ENCODE assay signal across 9 cellular contexts in the genomic region with DNA sequence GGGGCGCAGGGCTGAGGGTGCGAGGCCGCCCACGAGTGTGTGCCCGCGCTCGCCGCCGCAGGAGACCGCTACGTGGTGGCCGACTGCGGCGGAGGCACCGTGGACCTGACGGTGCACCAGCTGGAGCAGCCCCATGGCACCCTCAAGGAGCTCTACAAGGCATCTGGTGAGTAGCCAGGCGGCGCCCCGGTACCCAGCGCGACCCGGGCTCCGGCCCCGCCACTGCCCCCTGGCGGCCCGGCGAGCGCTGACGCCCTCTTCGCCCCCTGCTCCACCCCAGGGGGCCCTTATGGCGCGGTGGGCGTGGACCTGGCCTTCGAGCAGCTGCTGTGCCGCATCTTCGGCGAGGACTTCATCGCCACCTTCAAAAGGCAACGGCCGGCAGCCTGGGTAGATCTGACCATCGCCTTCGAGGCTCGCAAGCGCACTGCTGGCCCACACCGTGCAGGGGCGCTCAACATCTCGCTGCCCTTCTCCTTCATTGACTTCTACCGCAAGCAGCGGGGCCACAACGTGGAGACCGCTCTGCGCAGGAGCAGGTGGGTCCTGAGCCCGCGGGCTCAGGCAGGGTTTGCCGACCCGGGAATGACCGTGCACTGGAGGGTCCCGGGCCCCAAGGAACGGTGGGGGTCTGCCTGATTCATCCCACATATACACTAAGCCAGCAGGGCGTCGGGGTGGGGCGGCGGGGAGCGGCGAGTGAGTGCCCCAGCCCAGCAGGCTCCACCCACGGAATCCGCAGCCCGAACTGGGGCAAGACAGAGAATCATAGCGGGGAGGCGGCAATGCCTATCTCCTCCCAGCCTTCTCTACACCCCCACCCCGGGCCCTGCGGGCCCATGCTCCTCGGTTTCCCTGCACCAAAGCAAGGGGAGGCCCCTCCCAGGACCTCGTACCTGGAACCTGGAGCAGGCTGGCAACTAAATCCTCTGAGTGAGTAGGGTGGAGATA. TPM values are rescaled to one million over a fixed set of nuclear protein-coding genes. Genes with fewer than 3 reads are reported as not detected.
DNase-seq lines count a peak whose midpoint lies in the region; ATAC-seq and TF ChIP-seq lines count a peak whose summit lies in the region.
"Had no signal": no experiment of that assay in that cellular context is flagged by ENCODE, and none has a peak within 500 bp of the region (broad histone marks: within the 10 kb centered on the region; RNA-seq: fewer than 3 reads in every experiment).

No MANE protein-coding gene starts in this region.

- H3K27ac ChIP-seq in mammary epithelial cell (ENCODE audit: insufficient read depth, low read depth, low read length) (no peak overlapping the region), right lobe of liver (no peak overlapping the region)

- in situ Hi-C loops in mammary epithelial cell (cut with MboI; ENCODE audit: low sequenced_read_pairs in 2 of 2): no loop called here

- no peaks in the 10 kb centered on the region for H3K9me3 ChIP-seq in mammary epithelial cell (replicated peaks; ENCODE audit: insufficient read depth, low read length)
- H3K9me3 ChIP-seq in right lobe of liver: no peaks in the 10 kb centered on the region

- no peak for TF ChIP-seq POLR2A in right lobe of liver (IDR thresholded peaks at IDR 0.05)

- H3K27me3 ChIP-seq in mammary epithelial cell (ENCODE audit: insufficient read depth, low read length) (no peaks in the 10 kb centered on the region), right lobe of liver (peaks cover 0 to 6% of the 10 kb centered on the region in 2 donors)

- BruUV-seq in mammary epithelial cell (replicated peaks; lab: Mats Ljungman, UMichigan): no TSS peak

- no peaks in the 10 kb centered on the region for H3K9me3 Mint-ChIP-seq in type B pancreatic cell
- H3K9me3 Mint-ChIP-seq: CD8-positive, alpha-beta T cell had no signal

- H4K20me1 ChIP-seq in mammary epithelial cell (ENCODE audit: insufficient read depth, low read length): peaks cover 4% of the 10 kb centered on the region

- peak; percentile 11 to 38 for DNase-seq in SHP77 (lab: John Stamatoyannopoulos, UW)
- no peak for DNase-seq in SHP77 treated with DMSO at 0.1 percent for 48 hours (lab: John Stamatoyannopoulos, UW)
- peak; percentile 92 for DNase-seq in NCI-H748 (lab: John Stamatoyannopoulos, UW; ENCODE audit: unreplicated experiment)
- peak; percentile 23 for DNase-seq in mammary epithelial cell
- DNase-seq in right lobe of liver: peak in 1 of 3 donors; percentile 42
- DNase-seq in type B pancreatic cell (ENCODE audit: extremely low spot score, unreplicated experiment): no peak
- DNase-seq in RKO (ENCODE audit: low spot score): no peak
- no peak for DNase-seq in NCI-H128 (lab: John Stamatoyannopoulos, UW; ENCODE audit: unreplicated experiment)

- H3K4me3 Mint-ChIP-seq in type B pancreatic cell: peak overlapping the region; percentile 61
- H3K4me3 Mint-ChIP-seq: CD8-positive, alpha-beta T cell had no signal

- TF ChIP-seq CTCF in mammary epithelial cell (conservative IDR thresholded peaks at IDR 0.05 in 1 of 2, IDR thresholded peaks at IDR 0.05 in 1 of 2; ENCODE audit: extremely low read depth in 1 of 2, insufficient read depth in 1 of 2, low read depth in 1 of 2, low read length in 2 of 2) (peak; percentile 59 to 78), right lobe of liver (IDR thresholded peaks at IDR 0.05) (peak; percentile 45 to 78 (median 55)), type B pancreatic cell (conservative IDR thresholded peaks at IDR 0.05) (peak; percentile 93)

- H3K4me1 ChIP-seq in mammary epithelial cell (ENCODE audit: insufficient read depth, low read length): peaks cover 19% of the 10 kb centered on the region
- H3K4me1 ChIP-seq in right lobe of liver: peaks cover 0 to 23% (median 0%) of the 10 kb centered on the region in 4 donors

- intact Hi-C loops in mammary epithelial cell (cut with micrococcal nuclease): loop anchor here (1.0 to 2.0 kb wide), 2 partner anchors 33 to 74 kb away; no protein-coding TSS in a partner anchor
- intact Hi-C loops in right lobe of liver (cut with DNase I): no loop called here

- no peaks in the 10 kb centered on the region for H3K79me2 ChIP-seq in mammary epithelial cell (ENCODE audit: insufficient read depth, low read length)

- dilution Hi-C loops in mammary epithelial cell (cut with HindIII; ENCODE audit: low sequenced_read_pairs): loop anchor here (10.0 kb wide), 1 partner anchor 75 kb away; the partner anchor contains the start of gene AP5S1

- H3K36me3 Mint-ChIP-seq in type B pancreatic cell: no peaks in the 10 kb centered on the region
- H3K36me3 Mint-ChIP-seq: CD8-positive, alpha-beta T cell had no signal

- CTCF ChIA-PET in mammary epithelial cell (lab: Charles Lee; ENCODE audit: low non-redundant PET): interaction anchor here (0.6 to 1.0 kb wide), 3 partner anchors 27 to 34 kb away, joined by 3 to 14 read pairs (median 5); partner anchors contain the start of gene SPEF1

- H3K36me3 ChIP-seq in mammary epithelial cell (ENCODE audit: insufficient read depth, low read length) (no peaks in the 10 kb centered on the region), right lobe of liver (no peaks in the 10 kb centered on the region)

- no peak overlapping the region for H3K9ac ChIP-seq in mammary epithelial cell (ENCODE audit: insufficient read depth, low read length)

- peak in 3 of 4 donors; percentile 11 to 32 (median 18) for ATAC-seq in right lobe of liver
- ATAC-seq: CD8-positive, alpha-beta T cell had no signal

- no peak overlapping the region for H3K27ac Mint-ChIP-seq in type B pancreatic cell
- H3K27ac Mint-ChIP-seq: CD8-positive, alpha-beta T cell had no signal

- H3K4me2 ChIP-seq in mammary epithelial cell (ENCODE audit: insufficient read depth, low read depth, low read length): peak overlapping the region; percentile 93

- H2AFZ ChIP-seq in mammary epithelial cell (ENCODE audit: low read depth, low read length): peak overlapping the region; percentile 38

- 13% methylated on average over 8 of the region's 74 CpGs for WGBS in mammary epithelial cell (ENCODE audit: low coverage, missing lambda C conversion rate)
- WGBS in right lobe of liver (ENCODE audit: insufficient coverage, low coverage, low lambda C conversion rate, missing lambda C conversion rate): no CpG with 5 or more reads among the region's 74 CpGs

- H3K4me3 ChIP-seq in mammary epithelial cell (replicated peaks in 1 of 3; ENCODE audit: insufficient read depth in 1 of 3, low read depth in 2 of 3, low read length in 3 of 3) (peak overlapping the region in 2 of 3 experiments; percentile 22 to 35), right lobe of liver (no peak overlapping the region)

- H3K27me3 Mint-ChIP-seq in type B pancreatic cell: peaks cover 57% of the 10 kb centered on the region

- H3K4me1 Mint-ChIP-seq in type B pancreatic cell (ENCODE audit: unreplicated experiment): peaks cover 3% of the 10 kb centered on the region

RNA-seq across cellular contexts. Expression of gene HSPA12B, which starts 17.5 kb away (rescaled TPM):
- total RNA-seq in mammary epithelial cell: not detected
- not detected for polyA plus RNA-seq in mammary epithelial cell
- polyA minus RNA-seq in mammary epithelial cell: not detected
- 1 to 10 TPM in 3 of 6 experiments, under 1 TPM in 3; 0.46 to 2.2 (median 0.97) TPM for total RNA-seq in right lobe of liver
- total RNA-seq in type B pancreatic cell (ENCODE audit: low replicate concordance): 0.10 and 5.2 TPM in 2 replicates
- total RNA-seq: CD8-positive, alpha-beta T cell had no signal

RNA-seq across cellular contexts. Expression of gene ADISSP, which starts 17.6 kb away (rescaled TPM):
- total RNA-seq in mammary epithelial cell (10 to 100 TPM; 14.0 to 59.9 TPM), right lobe of liver (10 to 100 TPM in 3 of 6 experiments, 1 to 10 TPM in 3; 9.6 to 11.7 (median 9.9) TPM), type B pancreatic cell (ENCODE audit: low replicate concordance) (21.7 and 49.4 TPM in 2 replicates)
- 63.4 TPM for polyA plus RNA-seq in mammary epithelial cell
- 43.5 TPM for polyA minus RNA-seq in mammary epithelial cell

RNA-seq across cellular contexts. Expression of gene SPEF1, which starts 31.3 kb away (rescaled TPM):
- total RNA-seq in mammary epithelial cell: under 1 TPM; 0.17 to 0.26 TPM
- polyA plus RNA-seq in mammary epithelial cell: 0.08 TPM
- polyA minus RNA-seq in mammary epithelial cell: not detected
- not detected for total RNA-seq in right lobe of liver
- 0.55 and 3.0 TPM in 2 replicates for total RNA-seq in type B pancreatic cell (ENCODE audit: low replicate concordance)

RNA-seq across cellular contexts. Expression of gene CENPB, which starts 36.6 kb away (rescaled TPM):
- total RNA-seq in mammary epithelial cell: 10 to 100 TPM; 56.8 to 72.2 TPM
- polyA plus RNA-seq in mammary epithelial cell: 33.5 TPM
- 47.9 TPM for polyA minus RNA-seq in mammary epithelial cell
- 10 to 100 TPM; 27.8 to 43.1 (median 31.6) TPM for total RNA-seq in right lobe of liver
- total RNA-seq in type B pancreatic cell (ENCODE audit: low replicate concordance): 63.2 and 68.7 TPM in 2 replicates

RNA-seq across cellular contexts. Expression of gene SIGLEC1, which starts 37.6 kb away (rescaled TPM):
- not detected for total RNA-seq in mammary epithelial cell
- not detected for polyA plus RNA-seq in mammary epithelial cell
- polyA minus RNA-seq in mammary epithelial cell: not detected
- 10 to 100 TPM in 2 of 6 experiments, 1 to 10 TPM in 4; 2.6 to 13.9 (median 5.7) TPM for total RNA-seq in right lobe of liver
- not detected in 2 replicates for total RNA-seq in type B pancreatic cell (ENCODE audit: low replicate concordance)

Comparison
In these comparisons a context has a peak if more than half of its experiments do, and no peak if none do; other contexts are left out.
1. DNase-seq: peak in SHP77 (2 of 2), NCI-H748 (single experiment) and mammary epithelial cell (single experiment); none in SHP77 treated with DMSO at 0.1 percent for 48 hours (single experiment), type B pancreatic cell (single experiment), RKO (single experiment) and NCI-H128 (single experiment).
2. H3K4me3 ChIP-seq: peak in mammary epithelial cell (2 of 3); none in right lobe of liver (0 of 3).
3. Peak in every context shown above with its lines, with median percentiles within 50 percentile points of each other: CTCF ChIP-seq.